2 cellular contexts compared by ENCODE assay signal in the genomic region with DNA sequence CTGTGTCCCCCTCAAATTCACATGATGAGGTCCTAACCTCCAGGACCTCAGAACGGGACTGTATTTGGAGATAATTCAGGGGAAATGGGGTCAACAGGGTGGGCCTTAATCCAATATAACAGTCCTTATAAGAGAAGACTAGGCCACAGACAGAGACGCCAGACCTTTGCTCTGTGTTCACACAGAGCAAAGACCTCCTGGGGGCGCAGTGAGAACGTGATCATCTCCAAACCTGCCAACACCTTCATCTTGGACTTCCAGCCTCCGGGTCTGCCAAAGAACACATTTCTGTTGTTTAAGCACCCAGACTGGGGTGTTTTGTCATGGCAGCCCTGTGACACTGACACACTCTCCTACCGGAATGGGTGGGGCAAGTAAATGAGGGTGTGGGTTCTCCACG.
A peak's percentile ranks its signal among the peaks of the same experiment; 100 is the strongest.
TF ChIP-seq lines count a peak whose summit lies in the region.

No MANE protein-coding gene starts in this region.

TF ChIP-seq in GM23338, 12 proteins besides CTCF, POLR2A, EP300 and RAD21 (continued from another document):
- TF ChIP-seq EZH2 (IDR thresholded peaks at IDR 0.05; ENCODE audit: low read depth, unreplicated experiment), result no peak
- TF ChIP-seq, protein P1, sequence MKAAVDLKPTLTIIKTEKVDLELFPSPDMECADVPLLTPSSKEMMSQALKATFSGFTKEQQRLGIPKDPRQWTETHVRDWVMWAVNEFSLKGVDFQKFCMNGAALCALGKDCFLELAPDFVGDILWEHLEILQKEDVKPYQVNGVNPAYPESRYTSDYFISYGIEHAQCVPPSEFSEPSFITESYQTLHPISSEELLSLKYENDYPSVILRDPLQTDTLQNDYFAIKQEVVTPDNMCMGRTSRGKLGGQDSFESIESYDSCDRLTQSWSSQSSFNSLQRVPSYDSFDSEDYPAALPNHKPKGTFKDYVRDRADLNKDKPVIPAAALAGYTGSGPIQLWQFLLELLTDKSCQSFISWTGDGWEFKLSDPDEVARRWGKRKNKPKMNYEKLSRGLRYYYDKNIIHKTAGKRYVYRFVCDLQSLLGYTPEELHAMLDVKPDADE (IDR thresholded peaks at IDR 0.05), result no peak
- TF ChIP-seq, protein P2, sequence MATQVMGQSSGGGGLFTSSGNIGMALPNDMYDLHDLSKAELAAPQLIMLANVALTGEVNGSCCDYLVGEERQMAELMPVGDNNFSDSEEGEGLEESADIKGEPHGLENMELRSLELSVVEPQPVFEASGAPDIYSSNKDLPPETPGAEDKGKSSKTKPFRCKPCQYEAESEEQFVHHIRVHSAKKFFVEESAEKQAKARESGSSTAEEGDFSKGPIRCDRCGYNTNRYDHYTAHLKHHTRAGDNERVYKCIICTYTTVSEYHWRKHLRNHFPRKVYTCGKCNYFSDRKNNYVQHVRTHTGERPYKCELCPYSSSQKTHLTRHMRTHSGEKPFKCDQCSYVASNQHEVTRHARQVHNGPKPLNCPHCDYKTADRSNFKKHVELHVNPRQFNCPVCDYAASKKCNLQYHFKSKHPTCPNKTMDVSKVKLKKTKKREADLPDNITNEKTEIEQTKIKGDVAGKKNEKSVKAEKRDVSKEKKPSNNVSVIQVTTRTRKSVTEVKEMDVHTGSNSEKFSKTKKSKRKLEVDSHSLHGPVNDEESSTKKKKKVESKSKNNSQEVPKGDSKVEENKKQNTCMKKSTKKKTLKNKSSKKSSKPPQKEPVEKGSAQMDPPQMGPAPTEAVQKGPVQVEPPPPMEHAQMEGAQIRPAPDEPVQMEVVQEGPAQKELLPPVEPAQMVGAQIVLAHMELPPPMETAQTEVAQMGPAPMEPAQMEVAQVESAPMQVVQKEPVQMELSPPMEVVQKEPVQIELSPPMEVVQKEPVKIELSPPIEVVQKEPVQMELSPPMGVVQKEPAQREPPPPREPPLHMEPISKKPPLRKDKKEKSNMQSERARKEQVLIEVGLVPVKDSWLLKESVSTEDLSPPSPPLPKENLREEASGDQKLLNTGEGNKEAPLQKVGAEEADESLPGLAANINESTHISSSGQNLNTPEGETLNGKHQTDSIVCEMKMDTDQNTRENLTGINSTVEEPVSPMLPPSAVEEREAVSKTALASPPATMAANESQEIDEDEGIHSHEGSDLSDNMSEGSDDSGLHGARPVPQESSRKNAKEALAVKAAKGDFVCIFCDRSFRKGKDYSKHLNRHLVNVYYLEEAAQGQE (IDR thresholded peaks at IDR 0.05; ENCODE audit: unreplicated experiment), result no peak
- no peak for TF ChIP-seq ZNF114 (CRISPR knock-in tag; IDR thresholded peaks at IDR 0.05)
- TF ChIP-seq, protein P3, sequence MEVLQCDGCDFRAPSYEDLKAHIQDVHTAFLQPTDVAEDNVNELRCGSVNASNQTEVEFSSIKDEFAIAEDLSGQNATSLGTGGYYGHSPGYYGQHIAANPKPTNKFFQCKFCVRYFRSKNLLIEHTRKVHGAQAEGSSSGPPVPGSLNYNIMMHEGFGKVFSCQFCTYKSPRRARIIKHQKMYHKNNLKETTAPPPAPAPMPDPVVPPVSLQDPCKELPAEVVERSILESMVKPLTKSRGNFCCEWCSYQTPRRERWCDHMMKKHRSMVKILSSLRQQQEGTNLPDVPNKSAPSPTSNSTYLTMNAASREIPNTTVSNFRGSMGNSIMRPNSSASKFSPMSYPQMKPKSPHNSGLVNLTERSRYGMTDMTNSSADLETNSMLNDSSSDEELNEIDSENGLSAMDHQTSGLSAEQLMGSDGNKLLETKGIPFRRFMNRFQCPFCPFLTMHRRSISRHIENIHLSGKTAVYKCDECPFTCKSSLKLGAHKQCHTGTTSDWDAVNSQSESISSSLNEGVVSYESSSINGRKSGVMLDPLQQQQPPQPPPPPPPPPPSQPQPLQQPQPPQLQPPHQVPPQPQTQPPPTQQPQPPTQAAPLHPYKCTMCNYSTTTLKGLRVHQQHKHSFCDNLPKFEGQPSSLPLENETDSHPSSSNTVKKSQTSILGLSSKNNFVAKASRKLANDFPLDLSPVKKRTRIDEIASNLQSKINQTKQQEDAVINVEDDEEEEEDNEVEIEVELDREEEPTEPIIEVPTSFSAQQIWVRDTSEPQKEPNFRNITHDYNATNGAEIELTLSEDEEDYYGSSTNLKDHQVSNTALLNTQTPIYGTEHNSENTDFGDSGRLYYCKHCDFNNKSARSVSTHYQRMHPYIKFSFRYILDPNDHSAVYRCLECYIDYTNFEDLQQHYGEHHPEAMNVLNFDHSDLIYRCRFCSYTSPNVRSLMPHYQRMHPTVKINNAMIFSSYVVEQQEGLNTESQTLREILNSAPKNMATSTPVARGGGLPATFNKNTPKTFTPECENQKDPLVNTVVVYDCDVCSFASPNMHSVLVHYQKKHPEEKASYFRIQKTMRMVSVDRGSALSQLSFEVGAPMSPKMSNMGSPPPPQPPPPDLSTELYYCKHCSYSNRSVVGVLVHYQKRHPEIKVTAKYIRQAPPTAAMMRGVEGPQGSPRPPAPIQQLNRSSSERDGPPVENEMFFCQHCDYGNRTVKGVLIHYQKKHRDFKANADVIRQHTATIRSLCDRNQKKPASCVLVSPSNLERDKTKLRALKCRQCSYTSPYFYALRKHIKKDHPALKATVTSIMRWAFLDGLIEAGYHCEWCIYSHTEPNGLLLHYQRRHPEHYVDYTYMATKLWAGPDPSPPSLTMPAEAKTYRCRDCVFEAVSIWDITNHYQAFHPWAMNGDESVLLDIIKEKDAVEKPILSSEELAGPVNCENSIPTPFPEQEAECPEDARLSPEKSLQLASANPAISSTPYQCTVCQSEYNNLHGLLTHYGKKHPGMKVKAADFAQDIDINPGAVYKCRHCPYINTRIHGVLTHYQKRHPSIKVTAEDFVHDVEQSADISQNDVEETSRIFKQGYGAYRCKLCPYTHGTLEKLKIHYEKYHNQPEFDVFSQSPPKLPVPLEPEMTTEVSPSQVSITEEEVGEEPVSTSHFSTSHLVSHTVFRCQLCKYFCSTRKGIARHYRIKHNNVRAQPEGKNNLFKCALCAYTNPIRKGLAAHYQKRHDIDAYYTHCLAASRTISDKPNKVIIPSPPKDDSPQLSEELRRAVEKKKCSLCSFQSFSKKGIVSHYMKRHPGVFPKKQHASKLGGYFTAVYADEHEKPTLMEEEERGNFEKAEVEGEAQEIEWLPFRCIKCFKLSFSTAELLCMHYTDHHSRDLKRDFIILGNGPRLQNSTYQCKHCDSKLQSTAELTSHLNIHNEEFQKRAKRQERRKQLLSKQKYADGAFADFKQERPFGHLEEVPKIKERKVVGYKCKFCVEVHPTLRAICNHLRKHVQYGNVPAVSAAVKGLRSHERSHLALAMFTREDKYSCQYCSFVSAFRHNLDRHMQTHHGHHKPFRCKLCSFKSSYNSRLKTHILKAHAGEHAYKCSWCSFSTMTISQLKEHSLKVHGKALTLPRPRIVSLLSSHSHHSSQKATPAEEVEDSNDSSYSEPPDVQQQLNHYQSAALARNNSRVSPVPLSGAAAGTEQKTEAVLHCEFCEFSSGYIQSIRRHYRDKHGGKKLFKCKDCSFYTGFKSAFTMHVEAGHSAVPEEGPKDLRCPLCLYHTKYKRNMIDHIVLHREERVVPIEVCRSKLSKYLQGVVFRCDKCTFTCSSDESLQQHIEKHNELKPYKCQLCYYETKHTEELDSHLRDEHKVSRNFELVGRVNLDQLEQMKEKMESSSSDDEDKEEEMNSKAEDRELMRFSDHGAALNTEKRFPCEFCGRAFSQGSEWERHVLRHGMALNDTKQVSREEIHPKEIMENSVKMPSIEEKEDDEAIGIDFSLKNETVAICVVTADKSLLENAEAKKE (CRISPR knock-in tag; IDR thresholded peaks at IDR 0.05), result no peak
- no peak for TF ChIP-seq ZNF331 (CRISPR knock-in tag; IDR thresholded peaks at IDR 0.05; ENCODE audit: low read depth)
- no peak for TF ChIP-seq POLR2AphosphoS5 (IDR thresholded peaks at IDR 0.05; ENCODE audit: low read depth)

TF ChIP-seq in HEK293, 187 proteins besides CTCF, POLR2A, EP300 and RAD21:
- TF ChIP-seq, protein P4, sequence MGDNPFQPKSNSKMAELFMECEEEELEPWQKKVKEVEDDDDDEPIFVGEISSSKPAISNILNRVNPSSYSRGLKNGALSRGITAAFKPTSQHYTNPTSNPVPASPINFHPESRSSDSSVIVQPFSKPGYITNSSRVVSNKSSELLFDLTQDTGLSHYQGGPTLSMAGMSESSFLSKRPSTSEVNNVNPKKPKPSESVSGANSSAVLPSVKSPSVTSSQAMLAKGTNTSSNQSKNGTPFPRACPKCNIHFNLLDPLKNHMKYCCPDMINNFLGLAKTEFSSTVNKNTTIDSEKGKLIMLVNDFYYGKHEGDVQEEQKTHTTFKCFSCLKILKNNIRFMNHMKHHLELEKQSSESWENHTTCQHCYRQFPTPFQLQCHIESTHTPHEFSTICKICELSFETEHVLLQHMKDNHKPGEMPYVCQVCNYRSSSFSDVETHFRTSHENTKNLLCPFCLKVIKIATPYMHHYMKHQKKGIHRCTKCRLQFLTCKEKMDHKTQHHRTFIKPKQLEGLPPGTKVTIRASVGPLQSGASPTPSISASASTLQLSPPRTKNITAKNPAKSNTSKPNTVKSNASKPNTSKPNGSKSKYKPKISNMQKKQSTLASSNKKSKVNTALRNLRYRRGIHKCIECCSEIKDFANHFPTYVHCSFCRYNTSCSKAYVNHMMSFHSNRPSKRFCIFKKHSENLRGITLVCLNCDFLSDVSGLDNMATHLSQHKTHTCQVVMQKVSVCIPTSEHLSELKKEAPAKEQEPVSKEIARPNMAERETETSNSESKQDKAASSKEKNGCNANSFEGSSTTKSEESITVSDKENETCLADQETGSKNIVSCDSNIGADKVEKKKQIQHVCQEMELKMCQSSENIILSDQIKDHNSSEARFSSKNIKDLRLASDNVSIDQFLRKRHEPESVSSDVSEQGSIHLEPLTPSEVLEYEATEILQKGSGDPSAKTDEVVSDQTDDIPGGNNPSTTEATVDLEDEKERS (tag by site-specific recombination; IDR thresholded peaks at IDR 0.05), result no peak
- TF ChIP-seq ZNF169 (tag by site-specific recombination; IDR thresholded peaks at IDR 0.05) (no peak), ZNF16 (tag by site-specific recombination; IDR thresholded peaks at IDR 0.05; ENCODE audit: low read depth) (no peak), ZBTB48 (tag by site-specific recombination; IDR thresholded peaks at IDR 0.05) (no peak), ZNF76 (tag by site-specific recombination; IDR thresholded peaks at IDR 0.05; ENCODE audit: borderline replicate concordance, low read depth) (no peak), ZNF548 (tag by site-specific recombination; IDR thresholded peaks at IDR 0.05) (peak; percentile 43; the same call in 1 of the 2 replicates)
- TF ChIP-seq, protein P5, sequence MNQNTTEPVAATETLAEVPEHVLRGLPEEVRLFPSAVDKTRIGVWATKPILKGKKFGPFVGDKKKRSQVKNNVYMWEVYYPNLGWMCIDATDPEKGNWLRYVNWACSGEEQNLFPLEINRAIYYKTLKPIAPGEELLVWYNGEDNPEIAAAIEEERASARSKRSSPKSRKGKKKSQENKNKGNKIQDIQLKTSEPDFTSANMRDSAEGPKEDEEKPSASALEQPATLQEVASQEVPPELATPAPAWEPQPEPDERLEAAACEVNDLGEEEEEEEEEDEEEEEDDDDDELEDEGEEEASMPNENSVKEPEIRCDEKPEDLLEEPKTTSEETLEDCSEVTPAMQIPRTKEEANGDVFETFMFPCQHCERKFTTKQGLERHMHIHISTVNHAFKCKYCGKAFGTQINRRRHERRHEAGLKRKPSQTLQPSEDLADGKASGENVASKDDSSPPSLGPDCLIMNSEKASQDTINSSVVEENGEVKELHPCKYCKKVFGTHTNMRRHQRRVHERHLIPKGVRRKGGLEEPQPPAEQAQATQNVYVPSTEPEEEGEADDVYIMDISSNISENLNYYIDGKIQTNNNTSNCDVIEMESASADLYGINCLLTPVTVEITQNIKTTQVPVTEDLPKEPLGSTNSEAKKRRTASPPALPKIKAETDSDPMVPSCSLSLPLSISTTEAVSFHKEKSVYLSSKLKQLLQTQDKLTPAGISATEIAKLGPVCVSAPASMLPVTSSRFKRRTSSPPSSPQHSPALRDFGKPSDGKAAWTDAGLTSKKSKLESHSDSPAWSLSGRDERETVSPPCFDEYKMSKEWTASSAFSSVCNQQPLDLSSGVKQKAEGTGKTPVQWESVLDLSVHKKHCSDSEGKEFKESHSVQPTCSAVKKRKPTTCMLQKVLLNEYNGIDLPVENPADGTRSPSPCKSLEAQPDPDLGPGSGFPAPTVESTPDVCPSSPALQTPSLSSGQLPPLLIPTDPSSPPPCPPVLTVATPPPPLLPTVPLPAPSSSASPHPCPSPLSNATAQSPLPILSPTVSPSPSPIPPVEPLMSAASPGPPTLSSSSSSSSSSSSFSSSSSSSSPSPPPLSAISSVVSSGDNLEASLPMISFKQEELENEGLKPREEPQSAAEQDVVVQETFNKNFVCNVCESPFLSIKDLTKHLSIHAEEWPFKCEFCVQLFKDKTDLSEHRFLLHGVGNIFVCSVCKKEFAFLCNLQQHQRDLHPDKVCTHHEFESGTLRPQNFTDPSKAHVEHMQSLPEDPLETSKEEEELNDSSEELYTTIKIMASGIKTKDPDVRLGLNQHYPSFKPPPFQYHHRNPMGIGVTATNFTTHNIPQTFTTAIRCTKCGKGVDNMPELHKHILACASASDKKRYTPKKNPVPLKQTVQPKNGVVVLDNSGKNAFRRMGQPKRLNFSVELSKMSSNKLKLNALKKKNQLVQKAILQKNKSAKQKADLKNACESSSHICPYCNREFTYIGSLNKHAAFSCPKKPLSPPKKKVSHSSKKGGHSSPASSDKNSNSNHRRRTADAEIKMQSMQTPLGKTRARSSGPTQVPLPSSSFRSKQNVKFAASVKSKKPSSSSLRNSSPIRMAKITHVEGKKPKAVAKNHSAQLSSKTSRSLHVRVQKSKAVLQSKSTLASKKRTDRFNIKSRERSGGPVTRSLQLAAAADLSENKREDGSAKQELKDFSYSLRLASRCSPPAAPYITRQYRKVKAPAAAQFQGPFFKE (tag by site-specific recombination; IDR thresholded peaks at IDR 0.05; ENCODE audit: borderline replicate concordance), result no peak
- TF ChIP-seq, protein P6, sequence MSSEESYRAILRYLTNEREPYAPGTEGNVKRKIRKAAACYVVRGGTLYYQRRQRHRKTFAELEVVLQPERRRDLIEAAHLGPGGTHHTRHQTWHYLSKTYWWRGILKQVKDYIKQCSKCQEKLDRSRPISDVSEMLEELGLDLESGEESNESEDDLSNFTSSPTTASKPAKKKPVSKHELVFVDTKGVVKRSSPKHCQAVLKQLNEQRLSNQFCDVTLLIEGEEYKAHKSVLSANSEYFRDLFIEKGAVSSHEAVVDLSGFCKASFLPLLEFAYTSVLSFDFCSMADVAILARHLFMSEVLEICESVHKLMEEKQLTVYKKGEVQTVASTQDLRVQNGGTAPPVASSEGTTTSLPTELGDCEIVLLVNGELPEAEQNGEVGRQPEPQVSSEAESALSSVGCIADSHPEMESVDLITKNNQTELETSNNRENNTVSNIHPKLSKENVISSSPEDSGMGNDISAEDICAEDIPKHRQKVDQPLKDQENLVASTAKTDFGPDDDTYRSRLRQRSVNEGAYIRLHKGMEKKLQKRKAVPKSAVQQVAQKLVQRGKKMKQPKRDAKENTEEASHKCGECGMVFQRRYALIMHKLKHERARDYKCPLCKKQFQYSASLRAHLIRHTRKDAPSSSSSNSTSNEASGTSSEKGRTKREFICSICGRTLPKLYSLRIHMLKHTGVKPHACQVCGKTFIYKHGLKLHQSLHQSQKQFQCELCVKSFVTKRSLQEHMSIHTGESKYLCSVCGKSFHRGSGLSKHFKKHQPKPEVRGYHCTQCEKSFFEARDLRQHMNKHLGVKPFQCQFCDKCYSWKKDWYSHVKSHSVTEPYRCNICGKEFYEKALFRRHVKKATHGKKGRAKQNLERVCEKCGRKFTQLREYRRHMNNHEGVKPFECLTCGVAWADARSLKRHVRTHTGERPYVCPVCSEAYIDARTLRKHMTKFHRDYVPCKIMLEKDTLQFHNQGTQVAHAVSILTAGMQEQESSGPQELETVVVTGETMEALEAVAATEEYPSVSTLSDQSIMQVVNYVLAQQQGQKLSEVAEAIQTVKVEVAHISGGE (tag by site-specific recombination; conservative IDR thresholded peaks at IDR 0.05; ENCODE audit: low read depth), result no peak
